In the genomic region with DNA sequence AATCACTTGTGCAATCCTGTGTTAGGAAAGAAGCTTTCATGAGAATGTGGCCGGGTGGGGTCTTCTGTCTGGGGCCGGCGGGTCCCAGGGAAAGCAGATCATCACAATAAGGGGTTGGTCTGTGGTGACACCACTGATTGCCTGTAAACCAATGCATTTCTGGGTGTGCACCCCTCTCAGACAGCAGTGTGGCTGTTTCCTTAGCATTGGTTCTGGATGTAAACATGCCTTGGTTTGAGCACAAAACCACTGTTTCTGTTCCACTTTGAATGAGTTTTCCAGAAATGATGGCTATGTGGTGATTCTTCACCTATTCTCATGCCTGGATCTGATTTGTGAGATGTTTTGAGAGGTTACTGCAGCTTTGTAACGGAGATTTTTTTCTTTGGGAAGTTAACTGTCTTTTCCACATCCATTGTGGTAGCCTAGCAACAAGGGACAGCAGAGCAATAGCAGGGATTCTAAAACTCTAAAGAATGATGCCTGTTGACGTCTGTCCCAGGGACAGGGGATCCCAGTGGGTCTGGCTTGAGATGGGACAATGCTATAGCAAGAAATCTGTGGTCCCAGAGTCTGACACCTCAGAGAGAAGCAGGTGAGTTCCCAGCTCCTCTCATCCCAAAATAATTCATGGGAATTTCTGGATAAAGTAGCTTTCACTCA, we compare ENCODE assay signal across 2 cellular contexts.
TF ChIP-seq lines count a peak whose summit lies in the region.

A gene with protein sequence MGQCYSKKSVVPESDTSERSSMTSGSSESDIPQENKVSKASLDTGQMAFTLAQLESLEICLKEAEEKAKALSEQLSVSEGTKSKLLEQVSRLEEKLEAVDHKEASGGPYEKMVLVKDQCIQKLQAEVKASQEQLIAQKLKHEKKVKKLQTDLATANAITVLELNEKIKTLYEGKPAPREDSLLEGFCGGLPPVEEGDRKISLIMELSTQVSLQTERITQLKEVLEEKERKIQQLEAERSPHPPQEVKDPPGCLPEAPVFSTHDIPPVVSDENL (plus strand): TSS at position 479 of the 663 bp plus-strand sequence. CDS start 55 bp downstream, at position 534.

TF ChIP-seq in WTC11, 78 proteins besides CTCF, POLR2A, EP300 and RAD21 (continues in another document):
- no peak for TF ChIP-seq NFYB (CRISPR knock-in tag; conservative IDR thresholded peaks at IDR 0.05; ENCODE audit: low read depth)
- TF ChIP-seq, protein P1, sequence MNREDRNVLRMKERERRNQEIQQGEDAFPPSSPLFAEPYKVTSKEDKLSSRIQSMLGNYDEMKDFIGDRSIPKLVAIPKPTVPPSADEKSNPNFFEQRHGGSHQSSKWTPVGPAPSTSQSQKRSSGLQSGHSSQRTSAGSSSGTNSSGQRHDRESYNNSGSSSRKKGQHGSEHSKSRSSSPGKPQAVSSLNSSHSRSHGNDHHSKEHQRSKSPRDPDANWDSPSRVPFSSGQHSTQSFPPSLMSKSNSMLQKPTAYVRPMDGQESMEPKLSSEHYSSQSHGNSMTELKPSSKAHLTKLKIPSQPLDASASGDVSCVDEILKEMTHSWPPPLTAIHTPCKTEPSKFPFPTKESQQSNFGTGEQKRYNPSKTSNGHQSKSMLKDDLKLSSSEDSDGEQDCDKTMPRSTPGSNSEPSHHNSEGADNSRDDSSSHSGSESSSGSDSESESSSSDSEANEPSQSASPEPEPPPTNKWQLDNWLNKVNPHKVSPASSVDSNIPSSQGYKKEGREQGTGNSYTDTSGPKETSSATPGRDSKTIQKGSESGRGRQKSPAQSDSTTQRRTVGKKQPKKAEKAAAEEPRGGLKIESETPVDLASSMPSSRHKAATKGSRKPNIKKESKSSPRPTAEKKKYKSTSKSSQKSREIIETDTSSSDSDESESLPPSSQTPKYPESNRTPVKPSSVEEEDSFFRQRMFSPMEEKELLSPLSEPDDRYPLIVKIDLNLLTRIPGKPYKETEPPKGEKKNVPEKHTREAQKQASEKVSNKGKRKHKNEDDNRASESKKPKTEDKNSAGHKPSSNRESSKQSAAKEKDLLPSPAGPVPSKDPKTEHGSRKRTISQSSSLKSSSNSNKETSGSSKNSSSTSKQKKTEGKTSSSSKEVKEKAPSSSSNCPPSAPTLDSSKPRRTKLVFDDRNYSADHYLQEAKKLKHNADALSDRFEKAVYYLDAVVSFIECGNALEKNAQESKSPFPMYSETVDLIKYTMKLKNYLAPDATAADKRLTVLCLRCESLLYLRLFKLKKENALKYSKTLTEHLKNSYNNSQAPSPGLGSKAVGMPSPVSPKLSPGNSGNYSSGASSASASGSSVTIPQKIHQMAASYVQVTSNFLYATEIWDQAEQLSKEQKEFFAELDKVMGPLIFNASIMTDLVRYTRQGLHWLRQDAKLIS (CRISPR knock-in tag; IDR thresholded peaks at IDR 0.05; ENCODE audit: borderline replicate concordance) = no peak
- TF ChIP-seq, protein P2, sequence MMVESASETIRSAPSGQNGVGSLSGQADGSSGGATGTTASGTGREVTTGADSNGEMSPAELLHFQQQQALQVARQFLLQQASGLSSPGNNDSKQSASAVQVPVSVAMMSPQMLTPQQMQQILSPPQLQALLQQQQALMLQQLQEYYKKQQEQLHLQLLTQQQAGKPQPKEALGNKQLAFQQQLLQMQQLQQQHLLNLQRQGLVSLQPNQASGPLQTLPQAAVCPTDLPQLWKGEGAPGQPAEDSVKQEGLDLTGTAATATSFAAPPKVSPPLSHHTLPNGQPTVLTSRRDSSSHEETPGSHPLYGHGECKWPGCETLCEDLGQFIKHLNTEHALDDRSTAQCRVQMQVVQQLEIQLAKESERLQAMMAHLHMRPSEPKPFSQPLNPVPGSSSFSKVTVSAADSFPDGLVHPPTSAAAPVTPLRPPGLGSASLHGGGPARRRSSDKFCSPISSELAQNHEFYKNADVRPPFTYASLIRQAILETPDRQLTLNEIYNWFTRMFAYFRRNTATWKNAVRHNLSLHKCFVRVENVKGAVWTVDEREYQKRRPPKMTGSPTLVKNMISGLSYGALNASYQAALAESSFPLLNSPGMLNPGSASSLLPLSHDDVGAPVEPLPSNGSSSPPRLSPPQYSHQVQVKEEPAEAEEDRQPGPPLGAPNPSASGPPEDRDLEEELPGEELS (CRISPR knock-in tag; IDR thresholded peaks at IDR 0.05) = no peak
- no peak for TF ChIP-seq SOX15 (CRISPR knock-in tag; IDR thresholded peaks at IDR 0.05)
- TF ChIP-seq, protein P3, sequence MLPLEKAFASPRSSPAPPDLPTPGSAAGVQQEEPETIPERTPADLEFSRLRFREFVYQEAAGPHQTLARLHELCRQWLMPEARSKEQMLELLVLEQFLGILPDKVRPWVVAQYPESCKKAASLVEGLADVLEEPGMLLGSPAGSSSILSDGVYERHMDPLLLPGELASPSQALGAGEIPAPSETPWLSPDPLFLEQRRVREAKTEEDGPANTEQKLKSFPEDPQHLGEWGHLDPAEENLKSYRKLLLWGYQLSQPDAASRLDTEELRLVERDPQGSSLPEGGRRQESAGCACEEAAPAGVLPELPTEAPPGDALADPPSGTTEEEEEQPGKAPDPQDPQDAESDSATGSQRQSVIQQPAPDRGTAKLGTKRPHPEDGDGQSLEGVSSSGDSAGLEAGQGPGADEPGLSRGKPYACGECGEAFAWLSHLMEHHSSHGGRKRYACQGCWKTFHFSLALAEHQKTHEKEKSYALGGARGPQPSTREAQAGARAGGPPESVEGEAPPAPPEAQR (CRISPR knock-in tag; IDR thresholded peaks at IDR 0.05) = no peak
- TF ChIP-seq CBFB (CRISPR knock-in tag; IDR thresholded peaks at IDR 0.05; ENCODE audit: low read depth) = no peak
- TF ChIP-seq, protein P4, sequence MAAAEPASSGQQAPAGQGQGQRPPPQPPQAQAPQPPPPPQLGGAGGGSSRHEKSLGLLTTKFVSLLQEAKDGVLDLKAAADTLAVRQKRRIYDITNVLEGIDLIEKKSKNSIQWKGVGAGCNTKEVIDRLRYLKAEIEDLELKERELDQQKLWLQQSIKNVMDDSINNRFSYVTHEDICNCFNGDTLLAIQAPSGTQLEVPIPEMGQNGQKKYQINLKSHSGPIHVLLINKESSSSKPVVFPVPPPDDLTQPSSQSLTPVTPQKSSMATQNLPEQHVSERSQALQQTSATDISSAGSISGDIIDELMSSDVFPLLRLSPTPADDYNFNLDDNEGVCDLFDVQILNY (CRISPR knock-in tag; IDR thresholded peaks at IDR 0.05) = no peak
- TF ChIP-seq ZNF219 (CRISPR knock-in tag; IDR thresholded peaks at IDR 0.05; ENCODE audit: borderline replicate concordance) = no peak
- no peak for TF ChIP-seq FOXK1 (CRISPR knock-in tag; IDR thresholded peaks at IDR 0.05)
- no peak for TF ChIP-seq ZBTB21 (CRISPR knock-in tag; IDR thresholded peaks at IDR 0.05; ENCODE audit: borderline replicate concordance)
- TF ChIP-seq, protein P5, sequence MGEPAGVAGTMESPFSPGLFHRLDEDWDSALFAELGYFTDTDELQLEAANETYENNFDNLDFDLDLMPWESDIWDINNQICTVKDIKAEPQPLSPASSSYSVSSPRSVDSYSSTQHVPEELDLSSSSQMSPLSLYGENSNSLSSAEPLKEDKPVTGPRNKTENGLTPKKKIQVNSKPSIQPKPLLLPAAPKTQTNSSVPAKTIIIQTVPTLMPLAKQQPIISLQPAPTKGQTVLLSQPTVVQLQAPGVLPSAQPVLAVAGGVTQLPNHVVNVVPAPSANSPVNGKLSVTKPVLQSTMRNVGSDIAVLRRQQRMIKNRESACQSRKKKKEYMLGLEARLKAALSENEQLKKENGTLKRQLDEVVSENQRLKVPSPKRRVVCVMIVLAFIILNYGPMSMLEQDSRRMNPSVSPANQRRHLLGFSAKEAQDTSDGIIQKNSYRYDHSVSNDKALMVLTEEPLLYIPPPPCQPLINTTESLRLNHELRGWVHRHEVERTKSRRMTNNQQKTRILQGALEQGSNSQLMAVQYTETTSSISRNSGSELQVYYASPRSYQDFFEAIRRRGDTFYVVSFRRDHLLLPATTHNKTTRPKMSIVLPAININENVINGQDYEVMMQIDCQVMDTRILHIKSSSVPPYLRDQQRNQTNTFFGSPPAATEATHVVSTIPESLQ (CRISPR knock-in tag; IDR thresholded peaks at IDR 0.05) = no peak
- TF ChIP-seq OVOL2 (CRISPR knock-in tag; IDR thresholded peaks at IDR 0.05; ENCODE audit: borderline replicate concordance) = no peak
- TF ChIP-seq NR3C1 (CRISPR knock-in tag; conservative IDR thresholded peaks at IDR 0.05; ENCODE audit: low read depth) = no peak
- no peak for TF ChIP-seq CREM (CRISPR knock-in tag; IDR thresholded peaks at IDR 0.05)

TF ChIP-seq in SK-N-SH, 30 proteins besides CTCF, POLR2A, EP300 and RAD21:
- TF ChIP-seq YY1 (IDR thresholded peaks at IDR 0.05; ENCODE audit: low read depth) (no peak), SMC3 (IDR thresholded peaks at IDR 0.05; ENCODE audit: low read depth, low read length) (no peak), FOXJ3 (CRISPR knock-in tag; IDR thresholded peaks at IDR 0.05) (no peak), EZH2phosphoT487 (IDR thresholded peaks at IDR 0.05; ENCODE audit: borderline replicate concordance, low read depth) (no peak)
- TF ChIP-seq, protein P6, sequence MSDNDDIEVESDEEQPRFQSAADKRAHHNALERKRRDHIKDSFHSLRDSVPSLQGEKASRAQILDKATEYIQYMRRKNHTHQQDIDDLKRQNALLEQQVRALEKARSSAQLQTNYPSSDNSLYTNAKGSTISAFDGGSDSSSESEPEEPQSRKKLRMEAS (IDR thresholded peaks at IDR 0.05; ENCODE audit: low read depth) = no peak
